In the genomic region with DNA sequence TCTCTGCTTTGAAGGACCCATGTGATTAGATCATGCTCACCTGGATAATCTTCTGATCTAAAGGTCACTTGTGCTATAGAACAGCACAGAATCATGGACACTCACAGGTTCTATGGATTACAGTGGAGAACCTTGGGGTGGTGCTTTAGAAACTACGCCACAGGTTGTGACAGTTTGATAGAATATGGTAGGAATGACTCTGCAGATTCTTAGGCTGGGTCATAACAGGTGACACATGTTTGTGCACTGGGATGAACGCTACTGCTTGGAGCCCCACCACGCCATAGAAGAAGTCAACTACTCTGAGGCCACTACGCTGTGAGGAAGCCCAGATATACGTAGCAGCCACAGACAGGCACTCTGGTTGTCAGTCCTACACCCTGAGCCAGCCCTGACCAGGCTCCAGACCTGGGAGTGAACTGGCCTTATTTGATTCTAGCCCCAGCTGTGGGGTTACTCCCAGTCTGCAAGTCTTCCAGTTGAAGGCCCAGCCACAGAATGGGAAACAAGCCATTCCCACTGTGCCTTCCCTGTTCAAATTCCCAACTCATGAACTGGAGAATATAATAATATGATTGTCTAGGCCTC, we compare ENCODE assay signal across 1 cellular context.
TF ChIP-seq lines count a peak whose summit lies in the region.

No MANE protein-coding gene starts in this region.

TF ChIP-seq in K562, 482 proteins besides CTCF, POLR2A, EP300 and RAD21:
- peak; percentile 75 for TF ChIP-seq PKNOX1 (IDR thresholded peaks at IDR 0.05)
- no peak for TF ChIP-seq FOXK2 (conservative IDR thresholded peaks at IDR 0.05 in 1 of 2, IDR thresholded peaks at IDR 0.05 in 1 of 2; ENCODE audit: low read depth in 2 of 2)
- TF ChIP-seq MEIS2 (IDR thresholded peaks at IDR 0.05; ENCODE audit: partially characterized antibody), result peak; percentile 84
- TF ChIP-seq L3MBTL2 (IDR thresholded peaks at IDR 0.05), result no peak
- peak; percentile 37; the same call in 1 of the 2 replicates for TF ChIP-seq NFE2L1 (tag; IDR thresholded peaks at IDR 0.05; ENCODE audit: borderline replicate concordance, low read depth)
- peak; percentile 70; the same call in 1 of the 2 replicates for TF ChIP-seq C11orf30 (IDR thresholded peaks at IDR 0.05; ENCODE audit: low read depth)
- TF ChIP-seq, protein P1, sequence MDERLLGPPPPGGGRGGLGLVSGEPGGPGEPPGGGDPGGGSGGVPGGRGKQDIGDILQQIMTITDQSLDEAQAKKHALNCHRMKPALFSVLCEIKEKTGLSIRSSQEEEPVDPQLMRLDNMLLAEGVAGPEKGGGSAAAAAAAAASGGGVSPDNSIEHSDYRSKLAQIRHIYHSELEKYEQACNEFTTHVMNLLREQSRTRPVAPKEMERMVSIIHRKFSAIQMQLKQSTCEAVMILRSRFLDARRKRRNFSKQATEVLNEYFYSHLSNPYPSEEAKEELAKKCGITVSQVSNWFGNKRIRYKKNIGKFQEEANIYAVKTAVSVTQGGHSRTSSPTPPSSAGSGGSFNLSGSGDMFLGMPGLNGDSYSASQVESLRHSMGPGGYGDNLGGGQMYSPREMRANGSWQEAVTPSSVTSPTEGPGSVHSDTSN (CRISPR knock-in tag; IDR thresholded peaks at IDR 0.05; ENCODE audit: low read depth), result no peak
- TF ChIP-seq, protein P1 (tag; conservative IDR thresholded peaks at IDR 0.05; ENCODE audit: low read depth), result peak; percentile 77
- no peak for TF ChIP-seq ZBTB8A (IDR thresholded peaks at IDR 0.05; ENCODE audit: partially characterized antibody)
- TF ChIP-seq NFE2 (IDR thresholded peaks at IDR 0.05; ENCODE audit: low read depth), result peak; percentile 72
- peak; percentile 48; the same call in 1 of the 2 replicates for TF ChIP-seq ZNF316 (IDR thresholded peaks at IDR 0.05)
- TF ChIP-seq MAFG (tag; conservative IDR thresholded peaks at IDR 0.05), result peak; percentile 77
- TF ChIP-seq, protein P2, sequence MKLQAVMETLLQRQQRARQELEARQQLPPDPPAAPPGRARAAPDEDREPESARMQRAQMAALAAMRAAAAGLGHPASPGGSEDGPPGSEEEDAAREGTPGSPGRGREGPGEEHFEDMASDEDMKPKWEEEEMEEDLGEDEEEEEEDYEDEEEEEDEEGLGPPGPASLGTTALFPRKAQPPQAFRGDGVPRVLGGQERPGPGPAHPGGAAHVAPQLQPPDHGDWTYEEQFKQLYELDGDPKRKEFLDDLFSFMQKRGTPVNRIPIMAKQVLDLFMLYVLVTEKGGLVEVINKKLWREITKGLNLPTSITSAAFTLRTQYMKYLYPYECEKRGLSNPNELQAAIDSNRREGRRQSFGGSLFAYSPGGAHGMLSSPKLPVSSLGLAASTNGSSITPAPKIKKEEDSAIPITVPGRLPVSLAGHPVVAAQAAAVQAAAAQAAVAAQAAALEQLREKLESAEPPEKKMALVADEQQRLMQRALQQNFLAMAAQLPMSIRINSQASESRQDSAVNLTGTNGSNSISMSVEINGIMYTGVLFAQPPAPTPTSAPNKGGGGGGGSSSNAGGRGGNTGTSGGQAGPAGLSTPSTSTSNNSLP (IDR thresholded peaks at IDR 0.05; ENCODE audit: borderline replicate concordance, low read depth, low read length), result no peak
